34 cellular contexts compared by ENCODE assay signal in the genomic region with DNA sequence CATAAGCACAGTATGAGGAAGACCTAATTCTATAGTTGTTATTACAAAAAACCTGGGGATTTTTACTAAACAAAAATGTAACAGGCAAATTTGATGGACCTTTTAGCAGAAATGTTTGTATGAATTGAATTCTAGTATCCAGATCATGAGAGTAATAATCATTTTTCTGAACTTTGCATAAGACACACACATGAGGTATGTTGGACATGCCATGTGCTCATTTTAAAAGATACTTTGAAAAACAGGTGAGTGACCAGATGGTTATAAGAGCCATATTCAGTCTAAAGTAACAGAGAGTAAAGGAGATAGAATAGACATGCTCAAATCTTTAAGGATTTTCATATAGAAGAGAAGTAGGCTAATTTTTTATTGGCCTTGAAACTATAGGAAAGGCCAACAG.
"Had no signal": no experiment of that assay in that cellular context is flagged by ENCODE, and none has a peak within 500 bp of the region (broad histone marks: within the 10 kb centered on the region; RNA-seq: fewer than 3 reads in every experiment).

No MANE protein-coding gene starts in this region.

- H3K9me3 ChIP-seq: adrenal gland, ascending aorta, body of pancreas, breast epithelium had no signal

- H3K27me3 ChIP-seq: adrenal gland, ascending aorta, body of pancreas, brain microvascular endothelial cell, breast epithelium had no signal

- H3K4me1 ChIP-seq: adrenal gland, ascending aorta, body of pancreas, breast epithelium had no signal

- FAIRE-seq: astrocyte, bronchial epithelial cell had no signal

- H3K4me3 ChIP-seq: adrenal gland, ascending aorta, body of pancreas, breast epithelium, cardiac muscle cell had no signal

- H3K27ac ChIP-seq: adrenal gland, ascending aorta, body of pancreas, brain microvascular endothelial cell, breast epithelium, cardiac muscle cell had no signal

- H3K36me3 ChIP-seq: adrenal gland, ascending aorta, brain microvascular endothelial cell, breast epithelium, cardiac muscle cell had no signal

- DNase-seq: activated effector memory CD4-positive, alpha-beta T cell treated with anti-CD3 and anti-CD28 coated beads, Interleukin-2, amount 50 U/mL, for 16 hours; activated effector memory CD4-positive, alpha-beta T cell treated with Interleukin-2 at 50 U/mL for 16 hours; activated gamma-delta T cell; activated gamma-delta T cell treated with Interleukin-2 at 50 U/mL for 16 hours; activated naive CD4-positive, alpha-beta T cell; activated naive CD4-positive, alpha-beta T cell treated with anti-CD3 and anti-CD28 coated beads for 36 hours; activated naive CD4-positive, alpha-beta T cell treated with anti-CD3 and anti-CD28 coated beads, Interleukin-2, amount 10 ng/mL, durations not matched to agents 7 days and 5 days; activated naive CD4-positive, alpha-beta T cell treated with anti-CD3 and anti-CD28 coated beads, Interleukin-2, amount 50 U/mL, for 16 hours; activated naive CD4-positive, alpha-beta T cell treated with Interleukin-2 at 50 U/mL for 16 hours; activated naive CD8-positive, alpha-beta T cell treated with anti-CD3 and anti-CD28 coated beads for 36 hours; activated naive CD8-positive, alpha-beta T cell treated with anti-CD3 and anti-CD28 coated beads, Interleukin-2, amount 10 ng/mL, durations not matched to agents 7 days and 5 days; activated naive CD8-positive, alpha-beta T cell treated with anti-CD3 and anti-CD28 coated beads, Interleukin-2, amount 50 U/mL, for 24 hours; activated T-cell treated with anti-CD3 and anti-CD28 coated beads, Interleukin-2, amount 50 U/mL, for 1 hour; activated T-cell treated with anti-CD3 and anti-CD28 coated beads, Interleukin-2, amount 50 U/mL, for 24 hours; activated T-cell treated with anti-CD3 and anti-CD28 coated beads, Interleukin-2, amount 50 U/mL, for 4 hours; activated T-cell treated with anti-CD3 and anti-CD28 coated beads, Interleukin-2, amount 50 U/mL, for 48 hours; activated T-cell treated with anti-CD3 and anti-CD28 coated beads, Interleukin-2, amount 50 U/mL, for 72 hours; adrenal gland; amniotic stem cell; amygdala; anterior cingulate cortex; aorta; body of pancreas; brain microvascular endothelial cell; caudate nucleus; central memory CD4-positive, alpha-beta T cell; cerebellar nuclear complex had no signal

- ATAC-seq: activated naive CD4-positive, alpha-beta T cell treated with anti-CD3 and anti-CD28 coated beads, Interleukin-2, amount 50 U/mL, for 72 hours; activated naive CD8-positive, alpha-beta T cell treated with anti-CD3 and anti-CD28 coated beads, Interleukin-2, amount 50 U/mL, for 24 hours; activated T-cell treated with anti-CD3 and anti-CD28 coated beads, Interleukin-2, amount 50 U/mL, for 4 hours; activated T-cell treated with anti-CD3 and anti-CD28 coated beads, Interleukin-2, amount 50 U/mL, for 72 hours; activated T-helper 17 cell treated with anti-CD3 and anti-CD28 coated beads, Interleukin-2, amount 50 U/mL, for 72 hours; body of pancreas had no signal
